ENCODE assay signal across 13 cellular contexts in the genomic region with DNA sequence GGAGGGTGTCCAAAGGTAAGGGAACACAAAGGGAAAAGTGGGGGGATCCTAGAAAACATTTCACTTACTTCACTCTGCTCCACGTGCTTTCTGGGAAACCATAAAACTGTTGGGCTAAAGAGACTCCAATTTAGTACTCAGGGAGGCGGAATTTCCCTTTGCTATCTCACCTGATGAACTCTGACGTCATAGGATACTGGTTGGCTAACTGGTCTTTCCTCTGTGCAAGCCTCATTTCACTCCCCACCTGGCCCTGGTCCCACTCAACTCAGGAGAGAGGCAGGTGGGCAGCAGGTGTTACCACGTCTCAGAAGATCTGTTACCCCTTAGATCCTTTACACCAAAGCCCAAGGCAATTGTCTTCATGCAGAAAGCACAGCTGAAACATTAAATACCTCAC. TPM values are rescaled to one million over a fixed set of nuclear protein-coding genes. Genes with fewer than 3 reads are reported as not detected.
DNase-seq lines count a peak whose midpoint lies in the region; ATAC-seq and TF ChIP-seq lines count a peak whose summit lies in the region.
"Had no signal": no experiment of that assay in that cellular context is flagged by ENCODE, and none has a peak within 500 bp of the region (broad histone marks: within the 10 kb centered on the region; RNA-seq: fewer than 3 reads in every experiment).

No MANE protein-coding gene starts in this region.

- POLR2A ChIA-PET in CD4-positive, alpha-beta T cell (lab: Charles Lee), result no interaction called here

- WGBS in esophagus muscularis mucosa, result 91% methylated on average over 4 of the region's 4 CpGs

- CTCF ChIA-PET in CD4-positive, alpha-beta T cell (lab: Charles Lee), result no interaction called here

- H3K27me3 Mint-ChIP-seq in activated T-helper 1 cell treated with anti-CD3 and anti-CD28 coated beads, Interleukin-12 subunit alpha, Interleukin-12 subunit beta, Interleukin-2, Interleukin-4 antibody, amounts not matched to agents 30 ng/mL and 10 ng/mL and 1 ng/mL, durations not matched to agents 14 hours and 24 hours and 36 hours (ENCODE audit: insufficient read depth), result peaks cover 3% of the 10 kb centered on the region
- H3K27me3 Mint-ChIP-seq in CD4-positive, alpha-beta T cell, result no peaks in the 10 kb centered on the region

- TF ChIP-seq CTCF in GM10266 (IDR thresholded peaks at IDR 0.05; ENCODE audit: control insufficient read depth, insufficient read depth, low read depth, missing control alignments), result no peak
- no peak for TF ChIP-seq CTCF in esophagus muscularis mucosa (IDR thresholded peaks at IDR 0.05)
- TF ChIP-seq CTCF in vagina (IDR thresholded peaks at IDR 0.05), result no peak
- no peak for TF ChIP-seq CTCF in CD4-positive, alpha-beta T cell (IDR thresholded peaks at IDR 0.05)

- peak; percentile 34 for ATAC-seq in GM19463 (IDR thresholded peaks at IDR 0.05; ENCODE audit: unreplicated experiment)
- ATAC-seq in HG03521 (IDR thresholded peaks at IDR 0.05; ENCODE audit: unreplicated experiment), result peak; percentile 33
- ATAC-seq in CD4-positive, alpha-beta T cell (ENCODE audit: poor library complexity), result no peak

- H3K27me3 ChIP-seq in esophagus muscularis mucosa (no peaks in the 10 kb centered on the region), vagina (no peaks in the 10 kb centered on the region)
- H3K27me3 ChIP-seq in CD4-positive, alpha-beta T cell (ENCODE audit: control insufficient read depth, insufficient read depth, low read length), result no peaks in the 10 kb centered on the region
- H3K27me3 ChIP-seq: MG63, uterus had no signal

- no peaks in the 10 kb centered on the region for H3K9me3 ChIP-seq in esophagus muscularis mucosa
- H3K9me3 ChIP-seq in vagina, result no peaks in the 10 kb centered on the region
- H3K9me3 ChIP-seq in CD4-positive, alpha-beta T cell (ENCODE audit: control insufficient read depth, low read length), result no peaks in the 10 kb centered on the region
- H3K9me3 ChIP-seq: MG63, prostate gland, uterus had no signal

- no peak for TF ChIP-seq EP300 in esophagus muscularis mucosa (IDR thresholded peaks at IDR 0.05)

- H3K4me3 ChIP-seq in esophagus muscularis mucosa (no peak overlapping the region), vagina (no peak overlapping the region)
- H3K4me3 ChIP-seq: MG63, prostate gland, uterus had no signal

- no peak for TF ChIP-seq POLR2A in esophagus muscularis mucosa (IDR thresholded peaks at IDR 0.05; ENCODE audit: low read depth)
- no peak for TF ChIP-seq POLR2A in vagina (IDR thresholded peaks at IDR 0.05)

- H3K9me3 Mint-ChIP-seq in activated T-helper 1 cell treated with anti-CD3 and anti-CD28 coated beads, Interleukin-12 subunit alpha, Interleukin-12 subunit beta, Interleukin-2, Interleukin-4 antibody, amounts not matched to agents 30 ng/mL and 10 ng/mL and 1 ng/mL, durations not matched to agents 14 hours and 24 hours and 36 hours, result no peaks in the 10 kb centered on the region
- H3K9me3 Mint-ChIP-seq in CD4-positive, alpha-beta T cell, result no peaks in the 10 kb centered on the region

- peak; percentile 44 for DNase-seq in GM10266 (ENCODE audit: extremely low spot score)
- DNase-seq in activated T-helper 1 cell treated with anti-CD3 and anti-CD28 coated beads, Interleukin-12 subunit alpha, Interleukin-12 subunit beta, Interleukin-2, Interleukin-4 antibody, amounts not matched to agents 30 ng/mL and 10 ng/mL and 1 ng/mL, durations not matched to agents 14 hours and 24 hours and 36 hours (ENCODE audit: low spot score), result no peak
- DNase-seq in esophagus muscularis mucosa (ENCODE audit: extremely low spot score), result no peak
- no peak for DNase-seq in vagina (ENCODE audit: extremely low spot score in 2 of 2)
- DNase-seq in CD4-positive, alpha-beta T cell, result no peak
- DNase-seq in NCI-H1694 (lab: John Stamatoyannopoulos, UW), result no peak
- DNase-seq: activated naive CD4-positive, alpha-beta T cell; uterus; WERI-Rb-1 had no signal

- H3K27ac Mint-ChIP-seq in activated T-helper 1 cell treated with anti-CD3 and anti-CD28 coated beads, Interleukin-12 subunit alpha, Interleukin-12 subunit beta, Interleukin-2, Interleukin-4 antibody, amounts not matched to agents 30 ng/mL and 10 ng/mL and 1 ng/mL, durations not matched to agents 14 hours and 24 hours and 36 hours, result peak overlapping the region; percentile 8
- H3K27ac Mint-ChIP-seq in CD4-positive, alpha-beta T cell, result no peak overlapping the region

- no peaks in the 10 kb centered on the region for H3K36me3 ChIP-seq in esophagus muscularis mucosa
- H3K36me3 ChIP-seq in vagina, result no peaks in the 10 kb centered on the region
- H3K36me3 ChIP-seq: MG63, prostate gland, uterus, WERI-Rb-1 had no signal

- intact Hi-C loops in activated T-helper 1 cell treated with anti-CD3 and anti-CD28 coated beads, Interleukin-12 subunit alpha, Interleukin-12 subunit beta, Interleukin-2, Interleukin-4 antibody, amounts not matched to agents 30 ng/mL and 10 ng/mL and 1 ng/mL, durations not matched to agents 14 hours and 24 hours and 36 hours (cut with micrococcal nuclease), result no loop called here
- intact Hi-C loops in esophagus muscularis mucosa (cut with DNase I), result loop anchor here (10.0 kb wide), 1 partner anchor 697 kb away; no protein-coding TSS in a partner anchor
- intact Hi-C loops in vagina (cut with DNase I), result no loop called here
- intact Hi-C loops in CD4-positive, alpha-beta T cell (cut with DNase I, micrococcal nuclease), result no loop called here

- H3K4me3 Mint-ChIP-seq in activated T-helper 1 cell treated with anti-CD3 and anti-CD28 coated beads, Interleukin-12 subunit alpha, Interleukin-12 subunit beta, Interleukin-2, Interleukin-4 antibody, amounts not matched to agents 30 ng/mL and 10 ng/mL and 1 ng/mL, durations not matched to agents 14 hours and 24 hours and 36 hours, result no peak overlapping the region
- no peak overlapping the region for H3K4me3 Mint-ChIP-seq in CD4-positive, alpha-beta T cell

- H3K4me1 ChIP-seq in esophagus muscularis mucosa, result peaks cover 0 to 5% (median 0%) of the 10 kb centered on the region in 4 donors
- H3K4me1 ChIP-seq in vagina, result peaks cover 6% of the 10 kb centered on the region
- H3K4me1 ChIP-seq: prostate gland, uterus had no signal

- no peaks in the 10 kb centered on the region for H3K36me3 Mint-ChIP-seq in activated T-helper 1 cell treated with anti-CD3 and anti-CD28 coated beads, Interleukin-12 subunit alpha, Interleukin-12 subunit beta, Interleukin-2, Interleukin-4 antibody, amounts not matched to agents 30 ng/mL and 10 ng/mL and 1 ng/mL, durations not matched to agents 14 hours and 24 hours and 36 hours (ENCODE audit: low read depth)
- H3K36me3 Mint-ChIP-seq in CD4-positive, alpha-beta T cell (ENCODE audit: low read depth), result no peaks in the 10 kb centered on the region

- no peak overlapping the region for H3K27ac ChIP-seq in esophagus muscularis mucosa (replicated peaks in 1 of 4)
- no peak overlapping the region for H3K27ac ChIP-seq in vagina
- no peak overlapping the region for H3K27ac ChIP-seq in CD4-positive, alpha-beta T cell (ENCODE audit: low read depth, low read length)
- H3K27ac ChIP-seq: prostate gland, uterus, WERI-Rb-1 had no signal

- H3K4me1 Mint-ChIP-seq in activated T-helper 1 cell treated with anti-CD3 and anti-CD28 coated beads, Interleukin-12 subunit alpha, Interleukin-12 subunit beta, Interleukin-2, Interleukin-4 antibody, amounts not matched to agents 30 ng/mL and 10 ng/mL and 1 ng/mL, durations not matched to agents 14 hours and 24 hours and 36 hours (ENCODE audit: low read depth), result peaks cover 21% of the 10 kb centered on the region
- peaks cover 5% of the 10 kb centered on the region for H3K4me1 Mint-ChIP-seq in CD4-positive, alpha-beta T cell (ENCODE audit: low read depth)

RNA-seq across cellular contexts. Expression of gene PMAIP1, which starts 51.8 kb away (rescaled TPM):
- 57.2 and 59.5 TPM in 2 replicates for total RNA-seq in activated T-helper 1 cell treated with anti-CD3 and anti-CD28 coated beads, Interleukin-12 subunit alpha, Interleukin-12 subunit beta, Interleukin-2, Interleukin-4 antibody, amounts not matched to agents 30 ng/mL and 10 ng/mL and 1 ng/mL, durations not matched to agents 14 hours and 24 hours and 36 hours
- 1 to 10 TPM in 1 of 4 donors, under 1 TPM in 3; 0.42 to 1.3 (median 0.79) TPM for total RNA-seq in esophagus muscularis mucosa
- 7.4 TPM for total RNA-seq in vagina
- total RNA-seq in CD4-positive, alpha-beta T cell, result 100 to 1,000 TPM; 100 to 101 TPM
